Comparison of ENCODE assay signal across 19 cellular contexts in genomic region chr20:62508641-62509051, GRCh38. TPM values are rescaled to one million over a fixed set of nuclear protein-coding genes. Genes with fewer than 3 reads are reported as not detected.
DNase-seq lines count a peak whose midpoint lies in the region; ATAC-seq, FAIRE-seq and TF ChIP-seq lines count a peak whose summit lies in the region.
"Had no signal": no experiment of that assay in that cellular context is flagged by ENCODE, and none has a peak within 500 bp of the region (broad histone marks: within the 10 kb centered on the region; RNA-seq: fewer than 3 reads in every experiment).

No MANE protein-coding gene starts in this region.

- H3K9me3 ChIP-seq in small intestine (ENCODE audit: control insufficient read depth, low read depth) = no peaks in the 10 kb centered on the region
- H3K9me3 ChIP-seq: adrenal gland, heart right ventricle, stomach had no signal

- H3K27me3 ChIP-seq in small intestine (ENCODE audit: control insufficient read depth in 2 of 2, insufficient read depth in 2 of 2, low read length in 2 of 2) = peaks cover 0 to 8% of the 10 kb centered on the region in 2 donors

- CTCF ChIA-PET in activated B cell treated with CpG ODN at 0.5 μM for 24 hours (lab: Charles Lee) = interaction anchor here (1.5 kb wide), 1 partner anchor 108 kb away, joined by 4 read pairs; no protein-coding TSS in a partner anchor

- H3K27ac ChIP-seq in small intestine (ENCODE audit: low read depth in 1 of 2, low read length in 1 of 2) = no peak overlapping the region
- H3K27ac ChIP-seq: adrenal gland, epithelial cell of prostate, heart right ventricle, skin epidermis, stomach, WERI-Rb-1 had no signal

- no peak overlapping the region for H3K4me3 Mint-ChIP-seq in activated B cell treated with CpG ODN at 0.5 μM for 24 hours

- H3K27me3 Mint-ChIP-seq in activated B cell treated with CpG ODN at 0.5 μM for 24 hours = peaks cover 7% of the 10 kb centered on the region

- in situ Hi-C loops in GM13976 (cut with MboI; ENCODE audit: low sequenced_read_pairs, unreplicated experiment) = loop anchor here (10.0 kb wide), 1 partner anchor 106 kb away; no protein-coding TSS in a partner anchor

- FAIRE-seq in HTR-8/SVneo (lab: Jason Lieb, UNC) (no peak), small intestine (lab: Jason Lieb, UNC) (no peak)
- FAIRE-seq: D721Med had no signal

- no peak overlapping the region for H3K27ac Mint-ChIP-seq in activated B cell treated with CpG ODN at 0.5 μM for 24 hours

- ATAC-seq in activated B cell treated with CpG ODN at 0.5 μM for 24 hours (ENCODE audit: low read depth) (peak; percentile 32), HG03025 (IDR thresholded peaks at IDR 0.05; ENCODE audit: low FRiP score, unreplicated experiment) (no peak)
- ATAC-seq: heart right ventricle had no signal

- peaks cover 5% of the 10 kb centered on the region for H3K9me3 Mint-ChIP-seq in activated B cell treated with CpG ODN at 0.5 μM for 24 hours

- intact Hi-C loops in activated B cell treated with CpG ODN at 0.5 μM for 24 hours (cut with micrococcal nuclease) = no loop called here

- no peaks in the 10 kb centered on the region for H3K36me3 ChIP-seq in small intestine (ENCODE audit: control insufficient read depth in 2 of 2, insufficient read depth in 2 of 2, low read length in 2 of 2)
- H3K36me3 ChIP-seq: adrenal gland, heart right ventricle, stomach, WERI-Rb-1 had no signal

- DNase-seq in activated CD4-positive, alpha-beta T cell treated with anti-CD3 and anti-CD28 coated beads for 48 hours = peak; percentile 34
- DNase-seq in activated CD4-positive, alpha-beta T cell treated with anti-CD3 and anti-CD28 coated beads, Interleukin-2, amount 50 U/mL, for 4 hours = no peak
- peak; percentile 65 for DNase-seq in HTR-8/SVneo (ENCODE audit: insufficient read length, low spot score)
- no peak for DNase-seq in activated B cell treated with CpG ODN at 0.5 μM for 24 hours
- DNase-seq in small intestine = peak; percentile 17
- DNase-seq in GM13976 (ENCODE audit: low spot score) = no peak
- no peak for DNase-seq in pons (ENCODE audit: low spot score)
- DNase-seq: adrenal gland, HCEC 1CT, NCI-H2171, stomach, WERI-Rb-1 had no signal

- peaks cover 3% of the 10 kb centered on the region for H3K4me1 Mint-ChIP-seq in activated B cell treated with CpG ODN at 0.5 μM for 24 hours

- H3K4me3 ChIP-seq in small intestine (ENCODE audit: low read depth in 1 of 2, low read length in 2 of 2) = no peak overlapping the region
- H3K4me3 ChIP-seq: adrenal gland, heart right ventricle, skin epidermis, stomach had no signal

- POLR2A ChIA-PET in activated B cell treated with CpG ODN at 0.5 μM for 24 hours (lab: Charles Lee) = interaction anchor here (0.6 kb wide), 1 partner anchor 41 kb away, joined by 3 read pairs; no protein-coding TSS in a partner anchor

- TF ChIP-seq CTCF in activated B cell treated with CpG ODN at 0.5 μM for 24 hours (IDR thresholded peaks at IDR 0.05) (no peak), GM13976 (IDR thresholded peaks at IDR 0.05; ENCODE audit: borderline replicate concordance, control extremely low read depth, extremely low read depth, insufficient read depth, missing control alignments) (no peak)

- H3K4me1 ChIP-seq in small intestine (ENCODE audit: control insufficient read depth in 2 of 2, insufficient read depth in 1 of 2, low read depth in 1 of 2, low read length in 1 of 2) = no peaks in the 10 kb centered on the region
- H3K4me1 ChIP-seq: adrenal gland had no signal

- whole genome bisulfite sequencing in small intestine, 3 donors = 29 to 71% (median 47%) methylated on average over 6 of the region's 6 CpGs

- H3K36me3 Mint-ChIP-seq in activated B cell treated with CpG ODN at 0.5 μM for 24 hours (ENCODE audit: low read depth) = no peaks in the 10 kb centered on the region

RNA-seq across cellular contexts. Expression of gene GATA5, which starts 32.9 kb away (rescaled TPM):
- total RNA-seq in activated B cell treated with CpG ODN at 0.5 μM for 24 hours = not detected in 2 replicates
- polyA plus RNA-seq in small intestine = 10 to 100 TPM; 11.9 to 35.1 (median 34.2) TPM
- total RNA-seq: kidney epithelial cell, osteoblast had no signal

Comparison
In these comparisons a context has a peak if more than half of its experiments do, and no peak if none do; other contexts are left out.
1. DNase-seq: peak in activated CD4-positive, alpha-beta T cell treated with anti-CD3 and anti-CD28 coated beads for 48 hours (single experiment), HTR-8/SVneo (single experiment) and small intestine (single experiment); none in activated CD4-positive, alpha-beta T cell treated with anti-CD3 and anti-CD28 coated beads, Interleukin-2, amount 50 U/mL, for 4 hours (0 of 2), activated B cell treated with CpG ODN at 0.5 μM for 24 hours (single experiment), GM13976 (single experiment) and pons (single experiment).